Comparison of ENCODE assay signal across 1 cellular context in the genomic region with DNA sequence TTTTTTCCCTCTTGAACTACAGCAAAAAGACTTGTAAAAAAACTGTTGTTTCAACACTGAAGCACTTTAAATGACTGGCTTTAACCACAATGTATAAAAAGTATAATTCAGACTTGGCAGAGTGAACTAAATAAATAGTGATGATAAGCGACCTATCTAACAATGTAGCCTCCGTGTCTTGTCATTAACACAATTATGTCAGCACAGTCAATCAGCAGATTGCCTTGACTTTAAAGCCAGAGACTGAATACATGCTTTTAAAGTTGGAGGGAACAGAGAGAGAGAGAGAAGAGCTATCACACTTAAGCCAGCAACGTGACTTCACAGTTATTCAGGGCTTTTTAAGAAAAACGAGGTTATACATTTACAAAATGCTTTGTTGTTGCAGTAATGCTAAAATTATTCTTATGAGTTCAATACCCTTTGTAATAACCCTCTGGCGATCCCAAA.
TF ChIP-seq lines count a peak whose summit lies in the region.

No MANE protein-coding gene starts in this region.

TF ChIP-seq in HEK293, 187 proteins besides CTCF, POLR2A, EP300 and RAD21 (continued from another document and continues in another):
- TF ChIP-seq ZNF292 (tag by site-specific recombination; IDR thresholded peaks at IDR 0.05; ENCODE audit: borderline replicate concordance, low read depth) (no peak), ZNF10 (tag by site-specific recombination; IDR thresholded peaks at IDR 0.05) (peak; percentile 22; the same call in 1 of the 2 replicates), GLIS2 (tag by site-specific recombination; IDR thresholded peaks at IDR 0.05) (no peak), ZNF585B (tag by site-specific recombination; IDR thresholded peaks at IDR 0.05) (no peak), IKZF3 (tag by site-specific recombination; IDR thresholded peaks at IDR 0.05) (no peak; the same call in 1 of the 2 replicates), ZNF221 (tag by site-specific recombination; IDR thresholded peaks at IDR 0.05; ENCODE audit: borderline replicate concordance) (no peak), ZNF561 (tag by site-specific recombination; IDR thresholded peaks at IDR 0.05; ENCODE audit: borderline replicate concordance) (peak; percentile 82), YY1 (tag by site-specific recombination; IDR thresholded peaks at IDR 0.05) (no peak), ZNF629 (tag by site-specific recombination; IDR thresholded peaks at IDR 0.05) (peak; percentile 69), SP2 (tag by site-specific recombination; IDR thresholded peaks at IDR 0.05) (no peak), ZSCAN30 (tag by site-specific recombination; IDR thresholded peaks at IDR 0.05) (0 out of 2 replicates have a peak, but pooled peaks have one; percentile 15), ZBTB20 (tag by site-specific recombination; IDR thresholded peaks at IDR 0.05) (0 out of 2 replicates have a peak, but pooled peaks have one; percentile 10), ZNF677 (tag by site-specific recombination; IDR thresholded peaks at IDR 0.05) (no peak), GLI4 (tag by site-specific recombination; IDR thresholded peaks at IDR 0.05) (no peak), ZNF175 (tag by site-specific recombination; IDR thresholded peaks at IDR 0.05) (no peak), ZNF24 (tag by site-specific recombination; IDR thresholded peaks at IDR 0.05) (no peak), ZNF785 (tag by site-specific recombination; IDR thresholded peaks at IDR 0.05) (no peak), ZSCAN16 (tag by site-specific recombination; IDR thresholded peaks at IDR 0.05) (peak; percentile 26; the same call in 1 of the 2 replicates), ZNF548 (tag by site-specific recombination; IDR thresholded peaks at IDR 0.05) (no peak), GLI2 (tag by site-specific recombination; IDR thresholded peaks at IDR 0.05; ENCODE audit: borderline replicate concordance, low read depth) (peak; percentile 70), ZNF707 (tag by site-specific recombination; IDR thresholded peaks at IDR 0.05) (no peak), ZNF16 (tag by site-specific recombination; IDR thresholded peaks at IDR 0.05; ENCODE audit: low read depth) (no peak), ZNF169 (tag by site-specific recombination; IDR thresholded peaks at IDR 0.05) (no peak), ZNF157 (tag by site-specific recombination; IDR thresholded peaks at IDR 0.05) (no peak), ZNF791 (tag by site-specific recombination; IDR thresholded peaks at IDR 0.05) (no peak), ZFP3 (tag by site-specific recombination; IDR thresholded peaks at IDR 0.05; ENCODE audit: low read depth) (no peak), ZBTB17 (tag by site-specific recombination; IDR thresholded peaks at IDR 0.05) (peak; percentile 29; the same call in 1 of the 2 replicates), SCRT2 (tag by site-specific recombination; IDR thresholded peaks at IDR 0.05) (no peak), ZNF473 (tag by site-specific recombination; IDR thresholded peaks at IDR 0.05) (no peak), ZNF76 (tag by site-specific recombination; IDR thresholded peaks at IDR 0.05; ENCODE audit: borderline replicate concordance, low read depth) (no peak; the same call in 1 of the 2 replicates), ZSCAN23 (tag by site-specific recombination; IDR thresholded peaks at IDR 0.05) (peak; percentile 52; the same call in 1 of the 2 replicates), ZNF394 (tag by site-specific recombination; IDR thresholded peaks at IDR 0.05; ENCODE audit: borderline replicate concordance) (no peak), TRIM28 (IDR thresholded peaks at IDR 0.05; ENCODE audit: borderline replicate concordance, low read length) (no peak), ZNF571 (tag by site-specific recombination; IDR thresholded peaks at IDR 0.05) (no peak)
- TF ChIP-seq, protein P1, sequence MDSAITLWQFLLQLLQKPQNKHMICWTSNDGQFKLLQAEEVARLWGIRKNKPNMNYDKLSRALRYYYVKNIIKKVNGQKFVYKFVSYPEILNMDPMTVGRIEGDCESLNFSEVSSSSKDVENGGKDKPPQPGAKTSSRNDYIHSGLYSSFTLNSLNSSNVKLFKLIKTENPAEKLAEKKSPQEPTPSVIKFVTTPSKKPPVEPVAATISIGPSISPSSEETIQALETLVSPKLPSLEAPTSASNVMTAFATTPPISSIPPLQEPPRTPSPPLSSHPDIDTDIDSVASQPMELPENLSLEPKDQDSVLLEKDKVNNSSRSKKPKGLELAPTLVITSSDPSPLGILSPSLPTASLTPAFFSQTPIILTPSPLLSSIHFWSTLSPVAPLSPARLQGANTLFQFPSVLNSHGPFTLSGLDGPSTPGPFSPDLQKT (IDR thresholded peaks at IDR 0.05; ENCODE audit: borderline replicate concordance, low read depth, low read length) = no peak
- TF ChIP-seq, protein P2, sequence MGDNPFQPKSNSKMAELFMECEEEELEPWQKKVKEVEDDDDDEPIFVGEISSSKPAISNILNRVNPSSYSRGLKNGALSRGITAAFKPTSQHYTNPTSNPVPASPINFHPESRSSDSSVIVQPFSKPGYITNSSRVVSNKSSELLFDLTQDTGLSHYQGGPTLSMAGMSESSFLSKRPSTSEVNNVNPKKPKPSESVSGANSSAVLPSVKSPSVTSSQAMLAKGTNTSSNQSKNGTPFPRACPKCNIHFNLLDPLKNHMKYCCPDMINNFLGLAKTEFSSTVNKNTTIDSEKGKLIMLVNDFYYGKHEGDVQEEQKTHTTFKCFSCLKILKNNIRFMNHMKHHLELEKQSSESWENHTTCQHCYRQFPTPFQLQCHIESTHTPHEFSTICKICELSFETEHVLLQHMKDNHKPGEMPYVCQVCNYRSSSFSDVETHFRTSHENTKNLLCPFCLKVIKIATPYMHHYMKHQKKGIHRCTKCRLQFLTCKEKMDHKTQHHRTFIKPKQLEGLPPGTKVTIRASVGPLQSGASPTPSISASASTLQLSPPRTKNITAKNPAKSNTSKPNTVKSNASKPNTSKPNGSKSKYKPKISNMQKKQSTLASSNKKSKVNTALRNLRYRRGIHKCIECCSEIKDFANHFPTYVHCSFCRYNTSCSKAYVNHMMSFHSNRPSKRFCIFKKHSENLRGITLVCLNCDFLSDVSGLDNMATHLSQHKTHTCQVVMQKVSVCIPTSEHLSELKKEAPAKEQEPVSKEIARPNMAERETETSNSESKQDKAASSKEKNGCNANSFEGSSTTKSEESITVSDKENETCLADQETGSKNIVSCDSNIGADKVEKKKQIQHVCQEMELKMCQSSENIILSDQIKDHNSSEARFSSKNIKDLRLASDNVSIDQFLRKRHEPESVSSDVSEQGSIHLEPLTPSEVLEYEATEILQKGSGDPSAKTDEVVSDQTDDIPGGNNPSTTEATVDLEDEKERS (tag by site-specific recombination; IDR thresholded peaks at IDR 0.05) = no peak
- TF ChIP-seq, protein P3, sequence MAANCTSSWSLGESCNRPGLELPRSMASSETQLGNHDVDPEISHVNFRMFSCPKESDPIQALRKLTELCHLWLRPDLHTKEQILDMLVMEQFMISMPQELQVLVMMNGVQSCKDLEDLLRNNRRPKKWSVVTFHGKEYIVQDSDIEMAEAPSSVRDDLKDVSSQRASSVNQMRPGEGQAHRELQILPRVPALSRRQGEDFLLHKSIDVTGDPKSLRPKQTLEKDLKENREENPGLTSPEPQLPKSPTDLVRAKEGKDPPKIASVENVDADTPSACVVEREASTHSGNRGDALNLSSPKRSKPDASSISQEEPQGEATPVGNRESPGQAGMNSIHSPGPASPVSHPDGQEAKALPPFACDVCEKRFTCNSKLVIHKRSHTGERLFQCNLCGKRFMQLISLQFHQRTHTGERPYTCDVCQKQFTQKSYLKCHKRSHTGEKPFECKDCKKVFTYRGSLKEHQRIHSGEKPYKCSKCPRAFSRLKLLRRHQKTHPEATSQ (tag by site-specific recombination; IDR thresholded peaks at IDR 0.05) = no peak
- TF ChIP-seq, protein P4, sequence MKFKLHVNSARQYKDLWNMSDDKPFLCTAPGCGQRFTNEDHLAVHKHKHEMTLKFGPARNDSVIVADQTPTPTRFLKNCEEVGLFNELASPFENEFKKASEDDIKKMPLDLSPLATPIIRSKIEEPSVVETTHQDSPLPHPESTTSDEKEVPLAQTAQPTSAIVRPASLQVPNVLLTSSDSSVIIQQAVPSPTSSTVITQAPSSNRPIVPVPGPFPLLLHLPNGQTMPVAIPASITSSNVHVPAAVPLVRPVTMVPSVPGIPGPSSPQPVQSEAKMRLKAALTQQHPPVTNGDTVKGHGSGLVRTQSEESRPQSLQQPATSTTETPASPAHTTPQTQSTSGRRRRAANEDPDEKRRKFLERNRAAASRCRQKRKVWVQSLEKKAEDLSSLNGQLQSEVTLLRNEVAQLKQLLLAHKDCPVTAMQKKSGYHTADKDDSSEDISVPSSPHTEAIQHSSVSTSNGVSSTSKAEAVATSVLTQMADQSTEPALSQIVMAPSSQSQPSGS (tag by site-specific recombination; IDR thresholded peaks at IDR 0.05; ENCODE audit: low read depth) = 0 out of 2 replicates have a peak, but pooled peaks have one; percentile 9
- TF ChIP-seq, protein P5, sequence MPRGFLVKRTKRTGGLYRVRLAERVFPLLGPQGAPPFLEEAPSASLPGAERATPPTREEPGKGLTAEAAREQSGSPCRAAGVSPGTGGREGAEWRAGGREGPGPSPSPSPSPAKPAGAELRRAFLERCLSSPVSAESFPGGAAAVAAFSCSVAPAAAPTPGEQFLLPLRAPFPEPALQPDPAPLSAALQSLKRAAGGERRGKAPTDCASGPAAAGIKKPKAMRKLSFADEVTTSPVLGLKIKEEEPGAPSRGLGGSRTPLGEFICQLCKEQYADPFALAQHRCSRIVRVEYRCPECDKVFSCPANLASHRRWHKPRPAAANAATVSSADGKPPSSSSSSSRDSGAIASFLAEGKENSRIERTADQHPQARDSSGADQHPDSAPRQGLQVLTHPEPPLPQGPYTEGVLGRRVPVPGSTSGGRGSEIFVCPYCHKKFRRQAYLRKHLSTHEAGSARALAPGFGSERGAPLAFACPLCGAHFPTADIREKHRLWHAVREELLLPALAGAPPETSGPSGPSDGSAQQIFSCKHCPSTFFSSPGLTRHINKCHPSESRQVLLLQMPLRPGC (tag by site-specific recombination; IDR thresholded peaks at IDR 0.05) = peak; percentile 57; the same call in 1 of the 2 replicates
- TF ChIP-seq, protein P6, sequence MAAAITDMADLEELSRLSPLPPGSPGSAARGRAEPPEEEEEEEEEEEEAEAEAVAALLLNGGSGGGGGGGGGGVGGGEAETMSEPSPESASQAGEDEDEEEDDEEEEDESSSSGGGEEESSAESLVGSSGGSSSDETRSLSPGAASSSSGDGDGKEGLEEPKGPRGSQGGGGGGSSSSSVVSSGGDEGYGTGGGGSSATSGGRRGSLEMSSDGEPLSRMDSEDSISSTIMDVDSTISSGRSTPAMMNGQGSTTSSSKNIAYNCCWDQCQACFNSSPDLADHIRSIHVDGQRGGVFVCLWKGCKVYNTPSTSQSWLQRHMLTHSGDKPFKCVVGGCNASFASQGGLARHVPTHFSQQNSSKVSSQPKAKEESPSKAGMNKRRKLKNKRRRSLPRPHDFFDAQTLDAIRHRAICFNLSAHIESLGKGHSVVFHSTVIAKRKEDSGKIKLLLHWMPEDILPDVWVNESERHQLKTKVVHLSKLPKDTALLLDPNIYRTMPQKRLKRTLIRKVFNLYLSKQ (tag by site-specific recombination; IDR thresholded peaks at IDR 0.05; ENCODE audit: borderline replicate concordance) = no peak
- TF ChIP-seq, protein P7, sequence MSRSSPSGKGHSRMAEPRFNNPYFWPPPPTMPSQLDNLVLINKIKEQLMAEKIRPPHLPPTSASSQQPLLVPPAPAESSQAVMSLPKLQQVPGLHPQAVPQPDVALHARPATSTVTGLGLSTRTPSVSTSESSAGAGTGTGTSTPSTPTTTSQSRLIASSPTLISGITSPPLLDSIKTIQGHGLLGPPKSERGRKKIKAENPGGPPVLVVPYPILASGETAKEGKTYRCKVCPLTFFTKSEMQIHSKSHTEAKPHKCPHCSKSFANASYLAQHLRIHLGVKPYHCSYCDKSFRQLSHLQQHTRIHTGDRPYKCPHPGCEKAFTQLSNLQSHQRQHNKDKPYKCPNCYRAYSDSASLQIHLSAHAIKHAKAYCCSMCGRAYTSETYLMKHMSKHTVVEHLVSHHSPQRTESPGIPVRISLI (tag by site-specific recombination; IDR thresholded peaks at IDR 0.05) = peak; percentile 40; the same call in 1 of the 2 replicates
- TF ChIP-seq, protein P8, sequence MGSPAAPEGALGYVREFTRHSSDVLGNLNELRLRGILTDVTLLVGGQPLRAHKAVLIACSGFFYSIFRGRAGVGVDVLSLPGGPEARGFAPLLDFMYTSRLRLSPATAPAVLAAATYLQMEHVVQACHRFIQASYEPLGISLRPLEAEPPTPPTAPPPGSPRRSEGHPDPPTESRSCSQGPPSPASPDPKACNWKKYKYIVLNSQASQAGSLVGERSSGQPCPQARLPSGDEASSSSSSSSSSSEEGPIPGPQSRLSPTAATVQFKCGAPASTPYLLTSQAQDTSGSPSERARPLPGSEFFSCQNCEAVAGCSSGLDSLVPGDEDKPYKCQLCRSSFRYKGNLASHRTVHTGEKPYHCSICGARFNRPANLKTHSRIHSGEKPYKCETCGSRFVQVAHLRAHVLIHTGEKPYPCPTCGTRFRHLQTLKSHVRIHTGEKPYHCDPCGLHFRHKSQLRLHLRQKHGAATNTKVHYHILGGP (tag by site-specific recombination; IDR thresholded peaks at IDR 0.05) = no peak
- TF ChIP-seq, protein P9, sequence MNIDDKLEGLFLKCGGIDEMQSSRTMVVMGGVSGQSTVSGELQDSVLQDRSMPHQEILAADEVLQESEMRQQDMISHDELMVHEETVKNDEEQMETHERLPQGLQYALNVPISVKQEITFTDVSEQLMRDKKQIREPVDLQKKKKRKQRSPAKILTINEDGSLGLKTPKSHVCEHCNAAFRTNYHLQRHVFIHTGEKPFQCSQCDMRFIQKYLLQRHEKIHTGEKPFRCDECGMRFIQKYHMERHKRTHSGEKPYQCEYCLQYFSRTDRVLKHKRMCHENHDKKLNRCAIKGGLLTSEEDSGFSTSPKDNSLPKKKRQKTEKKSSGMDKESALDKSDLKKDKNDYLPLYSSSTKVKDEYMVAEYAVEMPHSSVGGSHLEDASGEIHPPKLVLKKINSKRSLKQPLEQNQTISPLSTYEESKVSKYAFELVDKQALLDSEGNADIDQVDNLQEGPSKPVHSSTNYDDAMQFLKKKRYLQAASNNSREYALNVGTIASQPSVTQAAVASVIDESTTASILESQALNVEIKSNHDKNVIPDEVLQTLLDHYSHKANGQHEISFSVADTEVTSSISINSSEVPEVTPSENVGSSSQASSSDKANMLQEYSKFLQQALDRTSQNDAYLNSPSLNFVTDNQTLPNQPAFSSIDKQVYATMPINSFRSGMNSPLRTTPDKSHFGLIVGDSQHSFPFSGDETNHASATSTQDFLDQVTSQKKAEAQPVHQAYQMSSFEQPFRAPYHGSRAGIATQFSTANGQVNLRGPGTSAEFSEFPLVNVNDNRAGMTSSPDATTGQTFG (tag by site-specific recombination; IDR thresholded peaks at IDR 0.05; ENCODE audit: borderline replicate concordance) = no peak
- TF ChIP-seq, protein P10, sequence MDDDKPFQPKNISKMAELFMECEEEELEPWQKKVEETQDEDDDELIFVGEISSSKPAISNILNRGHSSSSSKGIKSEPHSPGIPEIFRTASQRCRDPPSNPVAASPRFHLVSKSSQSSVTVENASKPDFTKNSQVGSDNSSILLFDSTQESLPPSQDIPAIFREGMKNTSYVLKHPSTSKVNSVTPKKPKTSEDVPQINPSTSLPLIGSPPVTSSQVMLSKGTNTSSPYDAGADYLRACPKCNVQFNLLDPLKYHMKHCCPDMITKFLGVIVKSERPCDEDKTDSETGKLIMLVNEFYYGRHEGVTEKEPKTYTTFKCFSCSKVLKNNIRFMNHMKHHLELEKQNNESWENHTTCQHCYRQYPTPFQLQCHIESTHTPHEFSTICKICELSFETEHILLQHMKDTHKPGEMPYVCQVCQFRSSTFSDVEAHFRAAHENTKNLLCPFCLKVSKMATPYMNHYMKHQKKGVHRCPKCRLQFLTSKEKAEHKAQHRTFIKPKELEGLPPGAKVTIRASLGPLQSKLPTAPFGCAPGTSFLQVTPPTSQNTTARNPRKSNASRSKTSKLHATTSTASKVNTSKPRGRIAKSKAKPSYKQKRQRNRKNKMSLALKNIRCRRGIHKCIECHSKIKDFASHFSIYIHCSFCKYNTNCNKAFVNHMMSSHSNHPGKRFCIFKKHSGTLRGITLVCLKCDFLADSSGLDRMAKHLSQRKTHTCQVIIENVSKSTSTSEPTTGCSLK (tag by site-specific recombination; IDR thresholded peaks at IDR 0.05) = no peak
